Comparison of ENCODE assay signal across 9 cellular contexts in the genomic region with DNA sequence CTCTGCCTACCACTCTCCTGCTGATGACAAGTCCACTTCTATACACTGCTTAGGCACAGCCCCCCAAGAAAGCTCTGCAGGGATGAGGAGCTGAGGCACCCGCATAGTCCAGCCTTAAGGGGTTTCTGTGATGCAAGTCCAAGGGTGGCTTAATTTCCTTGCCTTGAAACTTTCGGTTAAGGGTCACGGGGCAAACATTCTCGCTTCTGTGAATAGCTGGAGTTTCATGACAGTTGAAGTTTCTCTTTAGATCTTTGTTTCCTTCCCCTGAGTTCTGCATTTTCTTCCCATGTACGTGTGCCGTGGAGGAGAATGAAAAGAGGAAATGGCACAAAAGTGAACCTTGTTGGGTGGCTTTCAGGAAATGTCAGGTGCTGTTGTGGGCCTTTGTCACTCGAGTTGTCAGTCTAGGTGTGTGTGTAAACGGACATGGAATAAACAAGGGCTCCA. TPM values are rescaled to one million over a fixed set of nuclear protein-coding genes. Genes with fewer than 3 reads are reported as not detected.
DNase-seq lines count a peak whose midpoint lies in the region; ATAC-seq lines count a peak whose summit lies in the region.
"Had no signal": no experiment of that assay in that cellular context is flagged by ENCODE, and none has a peak within 500 bp of the region (broad histone marks: within the 10 kb centered on the region; RNA-seq: fewer than 3 reads in every experiment).

No MANE protein-coding gene starts in this region.

- peaks cover 9 to 13% (median 12%) of the 10 kb centered on the region in 3 donors for H3K27me3 ChIP-seq in skeletal muscle tissue (ENCODE audit: control insufficient read depth in 3 of 3, insufficient read depth in 3 of 3, low read length in 3 of 3)
- no peaks in the 10 kb centered on the region for H3K27me3 ChIP-seq in CD8-positive, alpha-beta memory T cell (ENCODE audit: insufficient read depth, low read length, poor library complexity, severe bottlenecking)

- no peaks in the 10 kb centered on the region for H3K9me3 ChIP-seq in skeletal muscle tissue (ENCODE audit: control insufficient read depth in 3 of 3, low read length in 3 of 3)
- no peaks in the 10 kb centered on the region for H3K9me3 ChIP-seq in CD8-positive, alpha-beta memory T cell (ENCODE audit: low read length)
- H3K9me3 ChIP-seq: heart left ventricle had no signal

- no peak overlapping the region for H3K9ac ChIP-seq in skeletal muscle tissue (ENCODE audit: low read depth in 1 of 3, low read length in 3 of 3)

- CTCF ChIA-PET in CD8-positive, alpha-beta memory T cell (lab: Charles Lee), result no interaction called here

- H3K36me3 ChIP-seq in skeletal muscle tissue (ENCODE audit: control insufficient read depth in 3 of 3, insufficient read depth in 3 of 3, low read length in 3 of 3), result no peaks in the 10 kb centered on the region
- no peaks in the 10 kb centered on the region for H3K36me3 ChIP-seq in CD8-positive, alpha-beta memory T cell (ENCODE audit: insufficient read depth, low read length)
- H3K36me3 ChIP-seq: heart left ventricle had no signal

- H3K4me1 Mint-ChIP-seq in activated T-cell treated with anti-CD3 and anti-CD28 coated beads, Interleukin-2, amount 50 U/mL, for 72 hours (ENCODE audit: low read depth), result peaks cover 43% of the 10 kb centered on the region
- H3K4me1 Mint-ChIP-seq in CD8-positive, alpha-beta memory T cell, result peaks cover 7 to 11% (median 10%) of the 10 kb centered on the region in 3 donors

- H3K4me3 ChIP-seq in skeletal muscle tissue (ENCODE audit: low read length in 3 of 3), result no peak overlapping the region
- H3K4me3 ChIP-seq in CD8-positive, alpha-beta memory T cell (ENCODE audit: low read length), result no peak overlapping the region

- H3K27ac ChIP-seq in skeletal muscle tissue (ENCODE audit: low read depth, low read length), result peak overlapping the region; percentile 39
- H3K27ac ChIP-seq in CD8-positive, alpha-beta memory T cell (ENCODE audit: low read depth, low read length), result no peak overlapping the region

- POLR2A ChIA-PET in CD8-positive, alpha-beta memory T cell (lab: Charles Lee), result no interaction called here

- peaks cover 0 to 4% (median 3%) of the 10 kb centered on the region in 3 donors for H3K4me1 ChIP-seq in skeletal muscle tissue (ENCODE audit: control insufficient read depth in 3 of 3, insufficient read depth in 3 of 3, low read length in 3 of 3)
- peaks cover 14% of the 10 kb centered on the region for H3K4me1 ChIP-seq in CD8-positive, alpha-beta memory T cell (ENCODE audit: insufficient read depth, low read length)

- peaks cover 11% of the 10 kb centered on the region for H3K27me3 Mint-ChIP-seq in activated T-cell treated with anti-CD3 and anti-CD28 coated beads, Interleukin-2, amount 50 U/mL, for 72 hours (ENCODE audit: low read depth)
- no peaks in the 10 kb centered on the region for H3K27me3 Mint-ChIP-seq in CD8-positive, alpha-beta memory T cell

- no peak for ATAC-seq in activated T-cell treated with anti-CD3 and anti-CD28 coated beads, Interleukin-2, amount 50 U/mL, for 72 hours (replicated peaks in 1 of 2)
- peak; percentile 65 for ATAC-seq in HG02970 (IDR thresholded peaks at IDR 0.05; ENCODE audit: low FRiP score, unreplicated experiment)

- H3K9me3 Mint-ChIP-seq in activated T-cell treated with anti-CD3 and anti-CD28 coated beads, Interleukin-2, amount 50 U/mL, for 72 hours, result no peaks in the 10 kb centered on the region
- no peaks in the 10 kb centered on the region for H3K9me3 Mint-ChIP-seq in CD8-positive, alpha-beta memory T cell

- DNase-seq in activated T-cell treated with anti-CD3 and anti-CD28 coated beads, Interleukin-2, amount 50 U/mL, for 72 hours, result no peak
- no peak for DNase-seq in activated T-cell treated with anti-CD3 and anti-CD28 coated beads, Interleukin-2, amount 50 U/mL, for 1 hour
- DNase-seq in SKM-1 (lab: John Stamatoyannopoulos, UW; ENCODE audit: unreplicated experiment) (peak; percentile 79), COLO668 (lab: John Stamatoyannopoulos, UW; ENCODE audit: unreplicated experiment) (no peak)
- no peak for DNase-seq in activated CD8-positive, alpha-beta memory T cell treated with anti-CD3 and anti-CD28 coated beads, Interleukin-2, amount 50 U/mL, for 48 hours
- no peak for DNase-seq in CD8-positive, alpha-beta memory T cell
- DNase-seq: heart left ventricle had no signal

- H3K27ac Mint-ChIP-seq in activated T-cell treated with anti-CD3 and anti-CD28 coated beads, Interleukin-2, amount 50 U/mL, for 72 hours, result peak overlapping the region; percentile 67
- no peak overlapping the region for H3K27ac Mint-ChIP-seq in CD8-positive, alpha-beta memory T cell

- H3K36me3 Mint-ChIP-seq in activated T-cell treated with anti-CD3 and anti-CD28 coated beads, Interleukin-2, amount 50 U/mL, for 72 hours (ENCODE audit: insufficient read depth in 2 of 2), result peaks cover 0 to 2% of the 10 kb centered on the region in 2 donors
- no peaks in the 10 kb centered on the region for H3K36me3 Mint-ChIP-seq in CD8-positive, alpha-beta memory T cell

- peak overlapping the region; percentile 41 to 57 for H3K4me3 Mint-ChIP-seq in activated T-cell treated with anti-CD3 and anti-CD28 coated beads, Interleukin-2, amount 50 U/mL, for 72 hours
- H3K4me3 Mint-ChIP-seq in CD8-positive, alpha-beta memory T cell, result no peak overlapping the region

RNA-seq across cellular contexts. Expression of a gene that starts 7.0 kb away (rescaled TPM):
- total RNA-seq in activated T-cell treated with anti-CD3 and anti-CD28 coated beads, Interleukin-2, amount 50 U/mL, for 72 hours, result 10 to 100 TPM; 13.3 to 14.4 TPM
- 2.6 TPM for total RNA-seq in skeletal muscle tissue
- 1 to 10 TPM; 2.9 TPM for total RNA-seq in CD8-positive, alpha-beta memory T cell
- 6.2 TPM for polyA plus RNA-seq in CD8-positive, alpha-beta memory T cell

Comparison
In these comparisons a context has a peak if more than half of its experiments do, and no peak if none do; other contexts are left out.
1. H3K4me3 Mint-ChIP-seq: peak in activated T-cell treated with anti-CD3 and anti-CD28 coated beads, Interleukin-2, amount 50 U/mL, for 72 hours (2 of 2); none in CD8-positive, alpha-beta memory T cell (0 of 7).